8 cellular contexts compared by ENCODE assay signal in genomic region chr13:106567421-106568224, GRCh38. TPM values are rescaled to one million over a fixed set of nuclear protein-coding genes. Genes with fewer than 3 reads are reported as not detected.
A peak's percentile ranks its signal among the peaks of the same experiment; 100 is the strongest.
DNase-seq lines count a peak whose midpoint lies in the region; ATAC-seq and TF ChIP-seq lines count a peak whose summit lies in the region.

Gene ARGLU1, minus strand, starts transcription at chr13:106568137. Its CDS starts 218 bp downstream, at chr13:106567919.

- ATAC-seq in HG02759 (IDR thresholded peaks at IDR 0.05; ENCODE audit: unreplicated experiment) (peak; percentile 70), sciatic nerve (peak; percentile 97)

- no peak for TF ChIP-seq CTCF in GM13977 (IDR thresholded peaks at IDR 0.05; ENCODE audit: extremely low read depth, insufficient read depth, missing control alignments)
- TF ChIP-seq CTCF in astrocyte of the cerebellum (IDR thresholded peaks at IDR 0.05; ENCODE audit: low read depth, low read length, missing control alignments), result no peak

- intact Hi-C loops in sciatic nerve (cut with DNase I), result no loop called here

- in situ Hi-C loops in GM13977 (cut with MboI; ENCODE audit: low pct_unique_long_range_greater_than_20kb, low sequenced_read_pairs, unreplicated experiment) (loop anchor here (25.0 kb wide), 1 partner anchor 1580 kb away; no protein-coding TSS in a partner anchor), astrocyte of the cerebellum (cut with HindIII; ENCODE audit: low sequenced_read_pairs) (no loop called here)

- peak within 1 kb of the TSS; percentile 81 for H3K4me3 ChIP-seq in astrocyte of the cerebellum (ENCODE audit: low read depth, low read length)

- DNase-seq in GM13977 (ENCODE audit: low spot score) (peak; percentile 94), NCI-H128 (lab: John Stamatoyannopoulos, UW; ENCODE audit: unreplicated experiment) (peak; percentile 88), T-helper 9 cell (peak; percentile 95), astrocyte of the cerebellum (ENCODE audit: low read depth) (peak; percentile 80), hypothalamus (lab: John Stamatoyannopoulos, UW) (peak; percentile 66 to 95 (median 88)), sciatic nerve (ENCODE audit: low spot score) (peak; percentile 97), cerebellar nuclear complex (lab: John Stamatoyannopoulos, UW) (no peak)

RNA-seq across cellular contexts. Expression of gene ARGLU1, which starts in this region (rescaled TPM):
- total RNA-seq in sciatic nerve, result 150 TPM

Comparison
In these comparisons a context has a peak if more than half of its experiments do, and no peak if none do; other contexts are left out.
1. DNase-seq: peak in GM13977 (single experiment), NCI-H128 (single experiment), T-helper 9 cell (single experiment), astrocyte of the cerebellum (single experiment), hypothalamus (51 of 51) and sciatic nerve (single experiment); none in cerebellar nuclear complex (0 of 2).